ENCODE assay signal across 9 cellular contexts in the genomic region with DNA sequence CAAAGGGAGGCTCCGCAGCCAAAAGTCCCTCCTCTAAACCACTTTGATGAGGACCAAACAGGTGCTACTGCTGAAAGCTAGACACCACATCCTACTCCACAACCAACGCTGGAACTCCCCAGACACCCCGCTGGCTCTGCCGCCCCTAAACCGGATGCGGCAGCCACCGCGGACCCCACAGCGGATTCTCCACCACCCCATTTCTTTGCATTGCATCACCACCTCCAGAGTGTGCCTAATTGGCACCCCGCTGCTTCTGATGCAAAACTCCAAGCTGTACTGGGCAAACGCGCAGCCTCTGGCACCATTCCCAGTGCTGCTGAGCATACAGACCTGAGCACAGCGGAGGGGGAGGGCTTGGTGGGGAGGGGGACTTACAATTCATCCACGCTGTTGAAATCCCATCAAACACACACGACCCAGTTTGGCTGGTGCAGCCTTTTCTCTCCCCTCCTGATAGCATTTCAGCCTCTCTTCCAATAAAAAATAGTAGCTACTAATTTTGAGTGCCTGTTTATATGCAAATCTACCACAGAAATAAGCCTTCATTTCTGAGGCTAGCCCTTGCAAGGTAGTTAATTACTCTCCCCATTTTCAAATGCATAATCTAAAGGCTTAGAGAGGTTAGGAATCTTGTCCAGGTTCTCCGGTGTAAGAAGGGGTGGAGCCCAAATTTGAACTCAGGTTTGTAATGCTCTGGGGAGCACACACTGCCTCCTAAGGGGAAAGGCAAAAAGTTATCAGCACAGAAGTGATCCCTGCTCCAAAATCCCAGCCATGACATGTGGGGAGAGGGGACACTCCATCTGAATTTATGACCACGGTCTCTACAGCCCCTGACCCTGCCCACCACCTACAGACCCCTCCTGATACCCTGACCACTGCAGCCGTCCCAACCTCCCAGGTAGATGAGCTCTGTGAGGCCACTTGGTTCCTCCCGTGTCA. TPM values are rescaled to one million over a fixed set of nuclear protein-coding genes. Genes with fewer than 3 reads are reported as not detected.
DNase-seq lines count a peak whose midpoint lies in the region; ATAC-seq, FAIRE-seq and TF ChIP-seq lines count a peak whose summit lies in the region.
"Had no signal": no experiment of that assay in that cellular context is flagged by ENCODE, and none has a peak within 500 bp of the region (broad histone marks: within the 10 kb centered on the region; RNA-seq: fewer than 3 reads in every experiment).

No MANE protein-coding gene starts in this region.

- TF ChIP-seq CTCF in liver (IDR thresholded peaks at IDR 0.05; ENCODE audit: low read depth, low read length, missing input control), result no peak
- TF ChIP-seq CTCF in HepG2 (CRISPR knock-in tag; IDR thresholded peaks at IDR 0.05), result no peak

- TF ChIP-seq POLR2A in HepG2 (IDR thresholded peaks at IDR 0.05; ENCODE audit: insufficient read depth in 1 of 2, low read depth in 2 of 2, low read length in 2 of 2), result no peak

- no peak overlapping the region for H2AFZ ChIP-seq in HepG2 (ENCODE audit: low read length)

- peak overlapping the region; percentile 66 for H3K4me3 Mint-ChIP-seq in activated CD4-positive, alpha-beta memory T cell treated with anti-CD3 and anti-CD28 coated beads, Interleukin-2, amount 10 ng/mL, durations not matched to agents 7 days and 5 days
- H3K4me3 Mint-ChIP-seq in naive thymus-derived CD8-positive, alpha-beta T cell, result peak overlapping the region; percentile 70 to 89 (median 84)
- peak overlapping the region; percentile 81 for H3K4me3 Mint-ChIP-seq in stimulated activated memory B cell treated with anti-CD40 and anti-IgM and Interleukin-4, amounts not matched to agents 10 μg/mL and 1 μg/mL and 100 μg/mL, for 72 hours

- peaks cover 1 to 24% (median 14%) of the 10 kb centered on the region in 4 donors for H3K4me1 ChIP-seq in liver (ENCODE audit: control insufficient read depth in 4 of 4, insufficient read depth in 4 of 4, low read length in 3 of 4)
- 0 out of 2 replicates have a peak, but pooled peaks cover 7% of the 10 kb centered on the region for H3K4me1 ChIP-seq in HepG2 (ENCODE audit: insufficient read depth, low read length)
- H3K4me1 ChIP-seq in effector memory CD4-positive, alpha-beta T cell (ENCODE audit: control insufficient read depth, insufficient read depth, low read length, poor library complexity, severe bottlenecking), result peaks cover 28% of the 10 kb centered on the region

- no peak for TF ChIP-seq EP300 in HepG2 (IDR thresholded peaks at IDR 0.05; ENCODE audit: low read depth in 2 of 2, low read length in 2 of 2)
- no peak for TF ChIP-seq EP300 in HepG2 (CRISPR knock-in tag; IDR thresholded peaks at IDR 0.05; ENCODE audit: borderline replicate concordance)

- H3K36me3 Mint-ChIP-seq in activated CD4-positive, alpha-beta memory T cell treated with anti-CD3 and anti-CD28 coated beads, Interleukin-2, amount 10 ng/mL, durations not matched to agents 7 days and 5 days (ENCODE audit: low read depth), result peaks cover 8% of the 10 kb centered on the region
- H3K36me3 Mint-ChIP-seq in naive thymus-derived CD8-positive, alpha-beta T cell, result peaks cover 3 to 12% (median 5%) of the 10 kb centered on the region in 3 donors
- H3K36me3 Mint-ChIP-seq in stimulated activated memory B cell treated with anti-CD40 and anti-IgM and Interleukin-4, amounts not matched to agents 10 μg/mL and 1 μg/mL and 100 μg/mL, for 72 hours, result peaks cover 6% of the 10 kb centered on the region

- H3K27ac Mint-ChIP-seq in activated CD4-positive, alpha-beta memory T cell treated with anti-CD3 and anti-CD28 coated beads, Interleukin-2, amount 10 ng/mL, durations not matched to agents 7 days and 5 days, result peak overlapping the region; percentile 79
- peak overlapping the region; percentile 52 to 98 (median 84) for H3K27ac Mint-ChIP-seq in naive thymus-derived CD8-positive, alpha-beta T cell
- H3K27ac Mint-ChIP-seq in stimulated activated memory B cell treated with anti-CD40 and anti-IgM and Interleukin-4, amounts not matched to agents 10 μg/mL and 1 μg/mL and 100 μg/mL, for 72 hours, result peak overlapping the region; percentile 92

- H4K20me1 ChIP-seq in HepG2 (ENCODE audit: insufficient read depth, low read length), result no peaks in the 10 kb centered on the region

- H3K4me2 ChIP-seq in HepG2 (ENCODE audit: low read depth, low read length), result no peak overlapping the region

- peaks cover 45% of the 10 kb centered on the region for H3K4me1 Mint-ChIP-seq in activated CD4-positive, alpha-beta memory T cell treated with anti-CD3 and anti-CD28 coated beads, Interleukin-2, amount 10 ng/mL, durations not matched to agents 7 days and 5 days
- H3K4me1 Mint-ChIP-seq in naive thymus-derived CD8-positive, alpha-beta T cell, result peaks cover 8 to 40% (median 33%) of the 10 kb centered on the region in 4 donors
- peaks cover 56% of the 10 kb centered on the region for H3K4me1 Mint-ChIP-seq in stimulated activated memory B cell treated with anti-CD40 and anti-IgM and Interleukin-4, amounts not matched to agents 10 μg/mL and 1 μg/mL and 100 μg/mL, for 72 hours

- no peak for DNase-seq in HepG2 (ENCODE audit: low spot score)
- DNase-seq in NCI-H446 treated with DMSO at 0.1 percent for 48 hours (lab: John Stamatoyannopoulos, UW), result peak; percentile 88
- peak; percentile 91 for DNase-seq in activated CD4-positive, alpha-beta memory T cell treated with anti-CD3 and anti-CD28 coated beads, Interleukin-2, amount 10 ng/mL, durations not matched to agents 7 days and 5 days
- peak; percentile 80 to 91 (median 89) for DNase-seq in effector memory CD4-positive, alpha-beta T cell
- DNase-seq in naive thymus-derived CD8-positive, alpha-beta T cell, result peak; percentile 71 to 96 (median 92)

- TF ChIP-seq RAD21 in liver (IDR thresholded peaks at IDR 0.05) (no peak), HepG2 (CRISPR knock-in tag; IDR thresholded peaks at IDR 0.05) (no peak)

- H3K9ac ChIP-seq in liver (ENCODE audit: low read depth in 1 of 2, low read length in 2 of 2), result no peak overlapping the region
- no peak overlapping the region for H3K9ac ChIP-seq in HepG2 (ENCODE audit: insufficient read depth, low read depth, low read length)

- no peaks in the 10 kb centered on the region for H3K9me3 ChIP-seq in liver (ENCODE audit: control insufficient read depth in 4 of 4, low read length in 3 of 4)
- H3K9me3 ChIP-seq in HepG2 (ENCODE audit: low read length), result no peaks in the 10 kb centered on the region
- no peaks in the 10 kb centered on the region for H3K9me3 ChIP-seq in effector memory CD4-positive, alpha-beta T cell (ENCODE audit: control insufficient read depth, low read length)

- in situ Hi-C loops in HepG2 (cut with HindIII; ENCODE audit: extremely low pct_ligation_motif_present, low pct_unique_long_range_greater_than_20kb), result no loop called here

- H3K4me3 ChIP-seq in liver (ENCODE audit: low read depth in 1 of 3, low read length in 3 of 3) (no peak overlapping the region), HepG2 (replicated peaks in 1 of 3; ENCODE audit: insufficient read depth in 1 of 3, low read depth in 2 of 3, low read length in 3 of 3) (no peak overlapping the region)
- H3K4me3 ChIP-seq in effector memory CD4-positive, alpha-beta T cell (ENCODE audit: insufficient read depth, low read depth, low read length, poor library complexity, severe bottlenecking), result peak overlapping the region; percentile 8

- H3K9me3 Mint-ChIP-seq in activated CD4-positive, alpha-beta memory T cell treated with anti-CD3 and anti-CD28 coated beads, Interleukin-2, amount 10 ng/mL, durations not matched to agents 7 days and 5 days, result peaks cover 6% of the 10 kb centered on the region
- peaks cover 3 to 20% (median 10%) of the 10 kb centered on the region in 9 donors for H3K9me3 Mint-ChIP-seq in naive thymus-derived CD8-positive, alpha-beta T cell
- H3K9me3 Mint-ChIP-seq in stimulated activated memory B cell treated with anti-CD40 and anti-IgM and Interleukin-4, amounts not matched to agents 10 μg/mL and 1 μg/mL and 100 μg/mL, for 72 hours, result peaks cover 8% of the 10 kb centered on the region

- peaks cover 69% of the 10 kb centered on the region for H3K27me3 Mint-ChIP-seq in activated CD4-positive, alpha-beta memory T cell treated with anti-CD3 and anti-CD28 coated beads, Interleukin-2, amount 10 ng/mL, durations not matched to agents 7 days and 5 days
- peaks cover 22 to 88% (median 59%) of the 10 kb centered on the region in 5 donors for H3K27me3 Mint-ChIP-seq in naive thymus-derived CD8-positive, alpha-beta T cell
- peaks cover 3% of the 10 kb centered on the region for H3K27me3 Mint-ChIP-seq in stimulated activated memory B cell treated with anti-CD40 and anti-IgM and Interleukin-4, amounts not matched to agents 10 μg/mL and 1 μg/mL and 100 μg/mL, for 72 hours

- no peaks in the 10 kb centered on the region for H3K79me2 ChIP-seq in HepG2 (ENCODE audit: insufficient read depth, low read length)

- intact Hi-C loops in HepG2 (cut with micrococcal nuclease; ENCODE audit: unreplicated experiment), result no loop called here

- no TSS peak for BruUV-seq in HepG2 (replicated peaks; lab: Mats Ljungman, UMichigan)

- H3K36me3 ChIP-seq in liver (ENCODE audit: control insufficient read depth in 4 of 4, insufficient read depth in 3 of 4, low read depth in 1 of 4, low read length in 3 of 4) (no peaks in the 10 kb centered on the region), HepG2 (replicated peaks in 1 of 2; ENCODE audit: control insufficient read depth in 1 of 2, insufficient read depth in 2 of 2, low read length in 2 of 2) (no peaks in the 10 kb centered on the region)
- H3K36me3 ChIP-seq in effector memory CD4-positive, alpha-beta T cell (ENCODE audit: control insufficient read depth, insufficient read depth, low read length), result no peaks in the 10 kb centered on the region

- H3K27ac ChIP-seq in liver (ENCODE audit: low read depth in 1 of 2, low read length in 2 of 2) (peak overlapping the region; percentile 77 to 79), HepG2 (ENCODE audit: extremely low read length, insufficient read depth, low read length) (no peak overlapping the region)
- no peak overlapping the region for H3K27ac ChIP-seq in effector memory CD4-positive, alpha-beta T cell (ENCODE audit: insufficient read depth, low read length, poor library complexity, severe bottlenecking)

- H3K27me3 ChIP-seq in liver (ENCODE audit: control insufficient read depth in 4 of 4, insufficient read depth in 4 of 4, low read length in 3 of 4) (no peaks in the 10 kb centered on the region), HepG2 (ENCODE audit: control insufficient read depth in 1 of 2, insufficient read depth in 2 of 2, low read length in 2 of 2) (peaks cover 2 to 47% of the 10 kb centered on the region in 2 experiments)
- no peaks in the 10 kb centered on the region for H3K27me3 ChIP-seq in effector memory CD4-positive, alpha-beta T cell (replicated peaks; ENCODE audit: control insufficient read depth, insufficient read depth, low read length, poor library complexity, severe bottlenecking)

- no peak for FAIRE-seq in HepG2 (lab: Jason Lieb, UNC)
- FAIRE-seq: A204.1 had no signal

- POLR2A ChIA-PET in HepG2 (lab: Yijun Ruan, JAX), result no interaction called here
- POLR2A ChIA-PET in activated CD4-positive, alpha-beta memory T cell treated with anti-CD3 and anti-CD28 coated beads, Interleukin-2, amount 10 ng/mL, durations not matched to agents 7 days and 5 days (lab: Charles Lee), result interaction anchor here (0.7 to 4.3 kb wide), 8 partner anchors 9 to 224 kb away, joined by 3 to 79 read pairs (median 4); a partner anchor contains a TSS
- POLR2A ChIA-PET in naive thymus-derived CD8-positive, alpha-beta T cell (lab: Charles Lee), result interaction anchor here (0.6 to 2.5 kb wide), 7 partner anchors 12 to 181 kb away, joined by 3 to 8 read pairs (median 3); a partner anchor contains a TSS

- ATAC-seq in HepG2, result no peak; the same call in 2 of the 3 replicates
- peak; percentile 58 for ATAC-seq in HG03280 (IDR thresholded peaks at IDR 0.05; ENCODE audit: unreplicated experiment)
- peak; percentile 91 to 94 for ATAC-seq in naive thymus-derived CD8-positive, alpha-beta T cell
- peak; percentile 88 for ATAC-seq in stimulated activated memory B cell treated with anti-CD40 and anti-IgM and Interleukin-4, amounts not matched to agents 10 μg/mL and 1 μg/mL and 100 μg/mL, for 72 hours

- CTCF ChIA-PET in HepG2 (lab: Yijun Ruan, JAX; ENCODE audit: low intra/inter-chr PET ratio, low total read pairs), result no interaction called here
- CTCF ChIA-PET in activated CD4-positive, alpha-beta memory T cell treated with anti-CD3 and anti-CD28 coated beads, Interleukin-2, amount 10 ng/mL, durations not matched to agents 7 days and 5 days (lab: Charles Lee), result interaction anchor here (0.7 to 4.7 kb wide), 8 partner anchors 11 to 168 kb away, joined by 3 to 38 read pairs (median 5); a partner anchor contains a TSS

- WGBS in liver, result 11% methylated on average over 19 of the region's 19 CpGs
- 3% methylated on average over 17 of the region's 19 CpGs for WGBS in HepG2 (ENCODE audit: low lambda C conversion rate)

RNA-seq across cellular contexts. Expression of a gene that starts 12.2 kb away (rescaled TPM):
- total RNA-seq in liver (1 to 10 TPM in 1 of 2 donors, under 1 TPM in 1; 0.59 to 2.7 TPM), HepG2 (2016; rRNA removed; fragmentation: Illumina TruSeq; extraction: Trizol) (not detected in 2 replicates)
- polyA plus RNA-seq in liver (1 to 10 TPM in 1 of 2 donors, under 1 TPM in 1; 0.54 to 1.1 TPM), HepG2 (2011; rRNA removed) (not detected in 2 replicates)
- not detected in 2 replicates for total RNA-seq in HepG2 (2016; cell fraction: cytosol; rRNA removed; fragmentation: Illumina TruSeq; extraction: Trizol; ENCODE audit: low read depth)
- not detected in 2 replicates for total RNA-seq in HepG2 (2016; cell fraction: insoluble cytoplasmic fraction; rRNA removed; fragmentation: Illumina TruSeq; extraction: Trizol)
- not detected in 2 replicates for total RNA-seq in HepG2 (2016; cell fraction: membrane; rRNA removed; fragmentation: Illumina TruSeq; extraction: Trizol)
- total RNA-seq in HepG2 (2016; cell fraction: nucleus; rRNA removed; fragmentation: Illumina TruSeq; extraction: Trizol), result not detected in 2 replicates
- not detected in 2 replicates for polyA plus RNA-seq in HepG2 (2011; cell fraction: cytosol; rRNA removed)
- polyA plus RNA-seq in HepG2 (2011; cell fraction: nucleus; rRNA removed), result not detected in 2 replicates
- polyA plus RNA-seq in HepG2 (2012), result not detected in 2 replicates
- not detected in 2 replicates for polyA plus RNA-seq in HepG2 (2016; cell fraction: cytosol; fragmentation: Illumina TruSeq; extraction: Trizol; ENCODE audit: low read depth)
- polyA plus RNA-seq in HepG2 (2016; cell fraction: insoluble cytoplasmic fraction; fragmentation: Illumina TruSeq; extraction: Trizol; ENCODE audit: low read depth), result not detected in 2 replicates
- polyA plus RNA-seq in HepG2 (2016; cell fraction: membrane; fragmentation: Illumina TruSeq; extraction: Trizol; ENCODE audit: low read depth), result not detected in 2 replicates
- polyA plus RNA-seq in HepG2 (2016; cell fraction: nucleus; fragmentation: Illumina TruSeq; extraction: Trizol; ENCODE audit: insufficient read depth, low read depth), result not detected in 2 replicates
- 3.1 TPM in 1 of 2 replicates, not detected in the other for polyA minus RNA-seq in HepG2 (2011; rRNA and poly(A)+ RNA removed; ENCODE audit: low replicate concordance)
- polyA minus RNA-seq in HepG2 (2011; cell fraction: cytosol; rRNA and poly(A)+ RNA removed), result not detected in 2 replicates
- not detected in 2 replicates for polyA minus RNA-seq in HepG2 (2011; cell fraction: nucleus; rRNA and poly(A)+ RNA removed)
- total RNA-seq in activated CD4-positive, alpha-beta memory T cell treated with anti-CD3 and anti-CD28 coated beads, Interleukin-2, amount 10 ng/mL, durations not matched to agents 7 days and 5 days, result 1 to 10 TPM; 6.4 to 6.9 TPM
- total RNA-seq in naive thymus-derived CD8-positive, alpha-beta T cell, result under 1 TPM; 0.41 to 0.49 TPM
- not detected for polyA plus RNA-seq in naive thymus-derived CD8-positive, alpha-beta T cell

RNA-seq across cellular contexts. Expression of a gene that starts 27.3 kb away (rescaled TPM):
- total RNA-seq in liver (1 to 10 TPM; 3.3 to 3.9 TPM), HepG2 (2016; rRNA removed; fragmentation: Illumina TruSeq; extraction: Trizol) (0.13 and 0.20 TPM in 2 replicates)
- polyA plus RNA-seq in liver (1 to 10 TPM; 1.3 to 1.4 TPM), HepG2 (2011; rRNA removed) (0.05 and 0.16 TPM in 2 replicates)
- not detected in 2 replicates for total RNA-seq in HepG2 (2016; cell fraction: cytosol; rRNA removed; fragmentation: Illumina TruSeq; extraction: Trizol; ENCODE audit: low read depth)
- total RNA-seq in HepG2 (2016; cell fraction: insoluble cytoplasmic fraction; rRNA removed; fragmentation: Illumina TruSeq; extraction: Trizol), result 0.09 and 0.12 TPM in 2 replicates
- total RNA-seq in HepG2 (2016; cell fraction: membrane; rRNA removed; fragmentation: Illumina TruSeq; extraction: Trizol), result 0.07 TPM in 1 of 2 replicates, not detected in the other
- 0.09 TPM in 2 replicates for total RNA-seq in HepG2 (2016; cell fraction: nucleus; rRNA removed; fragmentation: Illumina TruSeq; extraction: Trizol)
- polyA plus RNA-seq in HepG2 (2011; cell fraction: cytosol; rRNA removed), result 0.01 and 0.09 TPM in 2 replicates
- 0.06 and 0.29 TPM in 2 replicates for polyA plus RNA-seq in HepG2 (2011; cell fraction: nucleus; rRNA removed)
- polyA plus RNA-seq in HepG2 (2012), result 0.04 and 0.08 TPM in 2 replicates
- not detected in 2 replicates for polyA plus RNA-seq in HepG2 (2016; cell fraction: cytosol; fragmentation: Illumina TruSeq; extraction: Trizol; ENCODE audit: low read depth)
- 0.15 TPM in 1 of 2 replicates, not detected in the other for polyA plus RNA-seq in HepG2 (2016; cell fraction: insoluble cytoplasmic fraction; fragmentation: Illumina TruSeq; extraction: Trizol; ENCODE audit: low read depth)
- not detected in 2 replicates for polyA plus RNA-seq in HepG2 (2016; cell fraction: membrane; fragmentation: Illumina TruSeq; extraction: Trizol; ENCODE audit: low read depth)
- 0.15 and 0.18 TPM in 2 replicates for polyA plus RNA-seq in HepG2 (2016; cell fraction: nucleus; fragmentation: Illumina TruSeq; extraction: Trizol; ENCODE audit: insufficient read depth, low read depth)
- polyA minus RNA-seq in HepG2 (2011; rRNA and poly(A)+ RNA removed; ENCODE audit: low replicate concordance), result 0.04 and 1.8 TPM in 2 replicates
- not detected in 2 replicates for polyA minus RNA-seq in HepG2 (2011; cell fraction: cytosol; rRNA and poly(A)+ RNA removed)
- polyA minus RNA-seq in HepG2 (2011; cell fraction: nucleus; rRNA and poly(A)+ RNA removed), result 0.13 and 0.37 TPM in 2 replicates
- 1 to 10 TPM; 8.4 to 8.8 TPM for total RNA-seq in activated CD4-positive, alpha-beta memory T cell treated with anti-CD3 and anti-CD28 coated beads, Interleukin-2, amount 10 ng/mL, durations not matched to agents 7 days and 5 days
- total RNA-seq in naive thymus-derived CD8-positive, alpha-beta T cell, result 10 to 100 TPM; 20.2 to 20.8 TPM
- polyA plus RNA-seq in naive thymus-derived CD8-positive, alpha-beta T cell, result 10 to 100 TPM in 1 of 3 donors, 1 to 10 TPM in 2; 5.0 to 10.1 (median 6.4) TPM

Comparison
In these comparisons a context has a peak if more than half of its experiments do, and no peak if none do; other contexts are left out.
1. H3K27ac ChIP-seq: peak in liver (2 of 2); none in HepG2 (single experiment) and effector memory CD4-positive, alpha-beta T cell (single experiment).
2. Peak in every context shown above with its lines, with median percentiles within 50 percentile points of each other: H3K27ac Mint-ChIP-seq and H3K4me3 Mint-ChIP-seq.